27 cellular contexts compared by ENCODE assay signal in the genomic region with DNA sequence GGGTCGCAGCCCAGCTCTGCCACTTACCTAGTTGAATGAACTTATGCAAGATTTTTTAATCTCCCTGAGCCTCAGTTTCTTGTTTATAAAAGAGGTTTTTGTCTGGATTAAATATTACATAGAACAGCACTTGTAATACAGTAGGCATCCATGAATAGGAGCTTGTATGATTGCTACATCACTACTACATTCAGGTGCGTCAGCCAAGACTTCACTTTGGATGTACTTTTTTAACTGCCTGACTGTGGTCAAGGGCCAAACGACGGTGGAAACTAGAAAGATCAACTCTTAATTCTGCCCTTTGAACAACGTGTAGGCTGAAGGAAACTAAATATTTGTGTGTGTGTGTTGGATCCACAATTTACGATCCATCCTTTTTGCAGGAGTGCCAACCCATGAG.
"Had no signal": no experiment of that assay in that cellular context is flagged by ENCODE, and none has a peak within 500 bp of the region (broad histone marks: within the 10 kb centered on the region; RNA-seq: fewer than 3 reads in every experiment).

No MANE protein-coding gene starts in this region.

- H3K4me3 Mint-ChIP-seq: activated CD4-positive, alpha-beta T cell treated with anti-CD3 and anti-CD28 coated beads for 36 hours; activated CD4-positive, alpha-beta T cell treated with anti-CD3 and anti-CD28 coated beads, Interleukin-2, amount 10 ng/mL, durations not matched to agents 7 days and 5 days; activated CD8-positive, alpha-beta T cell treated with anti-CD3 and anti-CD28 coated beads, Interleukin-2, amount 10 ng/mL, durations not matched to agents 7 days and 5 days; activated naive CD4-positive, alpha-beta T cell treated with anti-CD3 and anti-CD28 coated beads, Interleukin-2, amount 50 U/mL, for 24 hours; activated naive CD8-positive, alpha-beta T cell treated with anti-CD3 and anti-CD28 coated beads, Interleukin-2, amount 10 ng/mL, durations not matched to agents 7 days and 5 days; activated T-cell treated with anti-CD3 and anti-CD28 coated beads, Interleukin-2, amount 50 U/mL, for 24 hours; T-helper 2 cell treated with Interferon-gamma antibody and Interleukin-4, amounts not matched to agents 5 μg/mL and 100 μg/mL, for 36 hours; WTC11 had no signal

- H3K4me2 ChIP-seq: KMS-11 had no signal

- DNase-seq: activated CD4-positive, alpha-beta T cell treated with anti-CD3 and anti-CD28 coated beads for 36 hours; activated CD4-positive, alpha-beta T cell treated with anti-CD3 and anti-CD28 coated beads, Interleukin-2, amount 10 ng/mL, durations not matched to agents 7 days and 5 days; activated CD4-positive, alpha-beta T cell treated with anti-CD3 and anti-CD28 coated beads, Interleukin-2, amount 50 U/mL, for 48 hours; activated CD8-positive, alpha-beta T cell treated with anti-CD3 and anti-CD28 coated beads, Interleukin-2, amount 10 ng/mL, durations not matched to agents 7 days and 5 days; activated gamma-delta T cell; activated naive CD4-positive, alpha-beta T cell treated with Interleukin-2 at 50 U/mL for 16 hours; activated naive CD8-positive, alpha-beta T cell treated with anti-CD3 and anti-CD28 coated beads, Interleukin-2, amount 10 ng/mL, durations not matched to agents 7 days and 5 days; activated T-cell treated with anti-CD3 and anti-CD28 coated beads, Interleukin-2, amount 50 U/mL, for 24 hours; amygdala; NCI-H1105 treated with DMSO at 0.1 percent for 48 hours; NCI-H1436; NCI-H1694; NCI-H2029; NCI-H345; NCI-H524 treated with DMSO at 0.1 percent for 48 hours; SHP77; SJCRH30 had no signal

- H3K27me3 Mint-ChIP-seq: activated CD4-positive, alpha-beta T cell treated with anti-CD3 and anti-CD28 coated beads for 36 hours; activated CD4-positive, alpha-beta T cell treated with anti-CD3 and anti-CD28 coated beads, Interleukin-2, amount 10 ng/mL, durations not matched to agents 7 days and 5 days; activated T-cell treated with anti-CD3 and anti-CD28 coated beads, Interleukin-2, amount 50 U/mL, for 24 hours had no signal

- H3K9me3 ChIP-seq: ascending aorta, SJCRH30 had no signal

- H3K27ac ChIP-seq: ascending aorta, cardiac muscle cell, KMS-11, SJCRH30, SK-N-MC had no signal

- H3K27ac Mint-ChIP-seq: activated CD4-positive, alpha-beta T cell treated with anti-CD3 and anti-CD28 coated beads for 36 hours; activated CD4-positive, alpha-beta T cell treated with anti-CD3 and anti-CD28 coated beads, Interleukin-2, amount 10 ng/mL, durations not matched to agents 7 days and 5 days; activated CD8-positive, alpha-beta T cell treated with anti-CD3 and anti-CD28 coated beads, Interleukin-2, amount 10 ng/mL, durations not matched to agents 7 days and 5 days; activated naive CD4-positive, alpha-beta T cell treated with anti-CD3 and anti-CD28 coated beads, Interleukin-2, amount 50 U/mL, for 24 hours; activated naive CD8-positive, alpha-beta T cell treated with anti-CD3 and anti-CD28 coated beads, Interleukin-2, amount 10 ng/mL, durations not matched to agents 7 days and 5 days; activated T-cell treated with anti-CD3 and anti-CD28 coated beads, Interleukin-2, amount 50 U/mL, for 24 hours; activated T-helper 2 cell treated with anti-CD3 and anti-CD28 coated beads, Interferon-gamma antibody, Interleukin-2, Interleukin-4, amounts not matched to agents 10 μg/mL and 5 μg/mL and 100 μg/mL, durations not matched to agents 14 hours and 24 hours and 36 hours; T-helper 2 cell treated with Interferon-gamma antibody and Interleukin-4, amounts not matched to agents 5 μg/mL and 100 μg/mL, for 36 hours; WTC11 had no signal

- ATAC-seq: activated CD4-positive, alpha-beta T cell treated with anti-CD3 and anti-CD28 coated beads for 36 hours; activated CD4-positive, CD25-positive, alpha-beta regulatory T cell treated with anti-CD3 and anti-CD28 coated beads, Interleukin-2, amount 50 U/mL, for 24 hours; activated CD8-positive, alpha-beta T cell treated with anti-CD3 and anti-CD28 coated beads, Interleukin-2, amount 10 ng/mL, durations not matched to agents 7 days and 5 days; Panc1; WTC11 had no signal

- H3K27me3 ChIP-seq: ascending aorta, cardiac muscle cell, SJCRH30 had no signal

- H3K4me1 Mint-ChIP-seq: activated CD4-positive, alpha-beta T cell treated with anti-CD3 and anti-CD28 coated beads for 36 hours; activated CD4-positive, alpha-beta T cell treated with anti-CD3 and anti-CD28 coated beads, Interleukin-2, amount 10 ng/mL, durations not matched to agents 7 days and 5 days; activated naive CD4-positive, alpha-beta T cell treated with anti-CD3 and anti-CD28 coated beads, Interleukin-2, amount 50 U/mL, for 24 hours; activated naive CD8-positive, alpha-beta T cell treated with anti-CD3 and anti-CD28 coated beads, Interleukin-2, amount 10 ng/mL, durations not matched to agents 7 days and 5 days had no signal

- H3K36me3 Mint-ChIP-seq: activated naive CD4-positive, alpha-beta T cell treated with anti-CD3 and anti-CD28 coated beads, Interleukin-2, amount 50 U/mL, for 24 hours; activated naive CD8-positive, alpha-beta T cell treated with anti-CD3 and anti-CD28 coated beads, Interleukin-2, amount 10 ng/mL, durations not matched to agents 7 days and 5 days; WTC11 had no signal

- H3K9me3 Mint-ChIP-seq: activated CD4-positive, alpha-beta T cell treated with anti-CD3 and anti-CD28 coated beads, Interleukin-2, amount 10 ng/mL, durations not matched to agents 7 days and 5 days; activated naive CD4-positive, alpha-beta T cell treated with anti-CD3 and anti-CD28 coated beads, Interleukin-2, amount 50 U/mL, for 24 hours; activated T-cell treated with anti-CD3 and anti-CD28 coated beads, Interleukin-2, amount 50 U/mL, for 24 hours; activated T-helper 2 cell treated with anti-CD3 and anti-CD28 coated beads, Interferon-gamma antibody, Interleukin-2, Interleukin-4, amounts not matched to agents 10 μg/mL and 5 μg/mL and 100 μg/mL, durations not matched to agents 14 hours and 24 hours and 36 hours; T-helper 2 cell treated with Interferon-gamma antibody and Interleukin-4, amounts not matched to agents 5 μg/mL and 100 μg/mL, for 36 hours; WTC11 had no signal

- H3K36me3 ChIP-seq: ascending aorta, cardiac muscle cell, SJCRH30 had no signal

- H3K9ac ChIP-seq: KMS-11 had no signal

- H3K4me3 ChIP-seq: ascending aorta, cardiac muscle cell, SJCRH30, SK-N-MC had no signal

- H3K4me1 ChIP-seq: ascending aorta, SJCRH30 had no signal
